ENCODE assay signal across 9 cellular contexts in the genomic region with DNA sequence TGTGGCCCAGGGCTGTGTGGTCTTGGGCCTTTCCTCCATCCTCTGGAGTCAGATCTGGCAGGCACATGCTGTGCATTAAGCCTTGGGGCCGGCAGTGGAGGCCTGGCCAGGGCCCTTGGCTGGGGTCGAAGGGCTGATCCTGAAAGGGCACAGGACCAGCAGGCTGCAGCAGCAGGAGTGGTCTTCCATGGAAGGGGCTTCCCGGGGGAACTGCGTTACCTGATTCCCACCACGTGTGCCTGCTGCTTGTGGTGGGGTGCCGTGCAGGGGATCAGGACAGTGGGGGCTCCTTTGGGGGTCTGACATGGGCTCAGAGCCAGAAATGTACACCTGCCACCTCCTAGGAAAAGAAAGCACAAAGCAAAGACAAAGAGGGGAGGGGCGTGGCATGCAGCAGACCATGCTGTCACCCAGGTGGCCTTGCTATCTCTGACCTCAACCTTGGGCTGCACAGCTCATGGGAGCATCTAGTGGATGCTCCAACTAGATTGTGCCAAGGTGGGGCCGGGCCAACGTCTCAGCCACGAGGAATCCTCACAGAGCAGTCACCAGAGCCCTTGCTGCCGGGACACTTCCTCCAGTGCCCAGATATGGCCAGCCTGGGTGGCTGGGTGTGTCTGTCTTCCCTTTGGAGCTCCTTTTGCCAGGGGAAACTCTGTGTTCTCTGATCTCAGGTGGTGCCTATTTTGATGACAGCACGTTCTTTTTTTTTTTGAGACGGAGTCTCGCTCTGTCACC.
"Had no signal": no experiment of that assay in that cellular context is flagged by ENCODE, and none has a peak within 500 bp of the region (broad histone marks: within the 10 kb centered on the region; RNA-seq: fewer than 3 reads in every experiment).

No MANE protein-coding gene starts in this region.

- H3K4me3 ChIP-seq: suprapubic skin, upper lobe of left lung had no signal

- H3K27ac ChIP-seq: suprapubic skin, upper lobe of left lung had no signal

- DNase-seq: activated CD4-positive, alpha-beta T cell treated with anti-CD3 and anti-CD28 coated beads for 48 hours; activated CD8-positive, alpha-beta memory T cell treated with anti-CD3 and anti-CD28 coated beads for 24 hours; amniotic stem cell; brain microvascular endothelial cell; dermis blood vessel endothelial cell; natural killer cell; stimulated activated CD4-positive, alpha-beta T cell treated with anti-CD3 and anti-CD28 coated beads, Interleukin-2, amount 100 ng/mL, for 24 hours; upper lobe of left lung had no signal

- H3K9me3 ChIP-seq: suprapubic skin, upper lobe of left lung had no signal

- H3K27me3 ChIP-seq: suprapubic skin, upper lobe of left lung had no signal
